Comparison of ENCODE assay signal across 1 cellular context in genomic region chr20:4808872-4809271, GRCh38.
TF ChIP-seq lines count a peak whose summit lies in the region.

No MANE protein-coding gene starts in this region.

TF ChIP-seq in GM23338, 12 proteins besides CTCF, POLR2A, EP300 and RAD21 (continued from another document):
- no peak for TF ChIP-seq REST (IDR thresholded peaks at IDR 0.05; ENCODE audit: unreplicated experiment)
- no peak for TF ChIP-seq NANOG (IDR thresholded peaks at IDR 0.05; ENCODE audit: borderline replicate concordance)
- TF ChIP-seq, protein P1, sequence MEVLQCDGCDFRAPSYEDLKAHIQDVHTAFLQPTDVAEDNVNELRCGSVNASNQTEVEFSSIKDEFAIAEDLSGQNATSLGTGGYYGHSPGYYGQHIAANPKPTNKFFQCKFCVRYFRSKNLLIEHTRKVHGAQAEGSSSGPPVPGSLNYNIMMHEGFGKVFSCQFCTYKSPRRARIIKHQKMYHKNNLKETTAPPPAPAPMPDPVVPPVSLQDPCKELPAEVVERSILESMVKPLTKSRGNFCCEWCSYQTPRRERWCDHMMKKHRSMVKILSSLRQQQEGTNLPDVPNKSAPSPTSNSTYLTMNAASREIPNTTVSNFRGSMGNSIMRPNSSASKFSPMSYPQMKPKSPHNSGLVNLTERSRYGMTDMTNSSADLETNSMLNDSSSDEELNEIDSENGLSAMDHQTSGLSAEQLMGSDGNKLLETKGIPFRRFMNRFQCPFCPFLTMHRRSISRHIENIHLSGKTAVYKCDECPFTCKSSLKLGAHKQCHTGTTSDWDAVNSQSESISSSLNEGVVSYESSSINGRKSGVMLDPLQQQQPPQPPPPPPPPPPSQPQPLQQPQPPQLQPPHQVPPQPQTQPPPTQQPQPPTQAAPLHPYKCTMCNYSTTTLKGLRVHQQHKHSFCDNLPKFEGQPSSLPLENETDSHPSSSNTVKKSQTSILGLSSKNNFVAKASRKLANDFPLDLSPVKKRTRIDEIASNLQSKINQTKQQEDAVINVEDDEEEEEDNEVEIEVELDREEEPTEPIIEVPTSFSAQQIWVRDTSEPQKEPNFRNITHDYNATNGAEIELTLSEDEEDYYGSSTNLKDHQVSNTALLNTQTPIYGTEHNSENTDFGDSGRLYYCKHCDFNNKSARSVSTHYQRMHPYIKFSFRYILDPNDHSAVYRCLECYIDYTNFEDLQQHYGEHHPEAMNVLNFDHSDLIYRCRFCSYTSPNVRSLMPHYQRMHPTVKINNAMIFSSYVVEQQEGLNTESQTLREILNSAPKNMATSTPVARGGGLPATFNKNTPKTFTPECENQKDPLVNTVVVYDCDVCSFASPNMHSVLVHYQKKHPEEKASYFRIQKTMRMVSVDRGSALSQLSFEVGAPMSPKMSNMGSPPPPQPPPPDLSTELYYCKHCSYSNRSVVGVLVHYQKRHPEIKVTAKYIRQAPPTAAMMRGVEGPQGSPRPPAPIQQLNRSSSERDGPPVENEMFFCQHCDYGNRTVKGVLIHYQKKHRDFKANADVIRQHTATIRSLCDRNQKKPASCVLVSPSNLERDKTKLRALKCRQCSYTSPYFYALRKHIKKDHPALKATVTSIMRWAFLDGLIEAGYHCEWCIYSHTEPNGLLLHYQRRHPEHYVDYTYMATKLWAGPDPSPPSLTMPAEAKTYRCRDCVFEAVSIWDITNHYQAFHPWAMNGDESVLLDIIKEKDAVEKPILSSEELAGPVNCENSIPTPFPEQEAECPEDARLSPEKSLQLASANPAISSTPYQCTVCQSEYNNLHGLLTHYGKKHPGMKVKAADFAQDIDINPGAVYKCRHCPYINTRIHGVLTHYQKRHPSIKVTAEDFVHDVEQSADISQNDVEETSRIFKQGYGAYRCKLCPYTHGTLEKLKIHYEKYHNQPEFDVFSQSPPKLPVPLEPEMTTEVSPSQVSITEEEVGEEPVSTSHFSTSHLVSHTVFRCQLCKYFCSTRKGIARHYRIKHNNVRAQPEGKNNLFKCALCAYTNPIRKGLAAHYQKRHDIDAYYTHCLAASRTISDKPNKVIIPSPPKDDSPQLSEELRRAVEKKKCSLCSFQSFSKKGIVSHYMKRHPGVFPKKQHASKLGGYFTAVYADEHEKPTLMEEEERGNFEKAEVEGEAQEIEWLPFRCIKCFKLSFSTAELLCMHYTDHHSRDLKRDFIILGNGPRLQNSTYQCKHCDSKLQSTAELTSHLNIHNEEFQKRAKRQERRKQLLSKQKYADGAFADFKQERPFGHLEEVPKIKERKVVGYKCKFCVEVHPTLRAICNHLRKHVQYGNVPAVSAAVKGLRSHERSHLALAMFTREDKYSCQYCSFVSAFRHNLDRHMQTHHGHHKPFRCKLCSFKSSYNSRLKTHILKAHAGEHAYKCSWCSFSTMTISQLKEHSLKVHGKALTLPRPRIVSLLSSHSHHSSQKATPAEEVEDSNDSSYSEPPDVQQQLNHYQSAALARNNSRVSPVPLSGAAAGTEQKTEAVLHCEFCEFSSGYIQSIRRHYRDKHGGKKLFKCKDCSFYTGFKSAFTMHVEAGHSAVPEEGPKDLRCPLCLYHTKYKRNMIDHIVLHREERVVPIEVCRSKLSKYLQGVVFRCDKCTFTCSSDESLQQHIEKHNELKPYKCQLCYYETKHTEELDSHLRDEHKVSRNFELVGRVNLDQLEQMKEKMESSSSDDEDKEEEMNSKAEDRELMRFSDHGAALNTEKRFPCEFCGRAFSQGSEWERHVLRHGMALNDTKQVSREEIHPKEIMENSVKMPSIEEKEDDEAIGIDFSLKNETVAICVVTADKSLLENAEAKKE (CRISPR knock-in tag; IDR thresholded peaks at IDR 0.05): no peak
TF ChIP-seq in GM23338: peak in this region for 0.
